Comparison of ENCODE assay signal across 16 cellular contexts in genomic region chr7:85392789-85393188, GRCh38.
DNase-seq lines count a peak whose midpoint lies in the region; ATAC-seq and TF ChIP-seq lines count a peak whose summit lies in the region.
"Had no signal": no experiment of that assay in that cellular context is flagged by ENCODE, and none has a peak within 500 bp of the region (broad histone marks: within the 10 kb centered on the region; RNA-seq: fewer than 3 reads in every experiment).

No MANE protein-coding gene starts in this region.

- no peaks in the 10 kb centered on the region for H3K36me3 Mint-ChIP-seq in activated CD4-positive, alpha-beta memory T cell treated with anti-CD3 and anti-CD28 coated beads for 36 hours
- H3K36me3 Mint-ChIP-seq: CD4-positive, CD25-positive, alpha-beta regulatory T cell had no signal

- no peaks in the 10 kb centered on the region for H3K4me1 Mint-ChIP-seq in activated CD4-positive, alpha-beta memory T cell treated with anti-CD3 and anti-CD28 coated beads for 36 hours (ENCODE audit: low read depth)
- H3K4me1 Mint-ChIP-seq: CD4-positive, CD25-positive, alpha-beta regulatory T cell had no signal

- CTCF ChIA-PET in PC-3 (lab: Charles Lee) = no interaction called here
- CTCF ChIA-PET in activated CD4-positive, alpha-beta memory T cell treated with anti-CD3 and anti-CD28 coated beads for 36 hours (lab: Charles Lee) = no interaction called here

- H3K9me3 ChIP-seq in PC-3 (ENCODE audit: low read length) (no peaks in the 10 kb centered on the region), mesenchymal stem cell (ENCODE audit: control insufficient read depth, low read length) (no peaks in the 10 kb centered on the region)
- H3K9me3 ChIP-seq: BLaER1 had no signal

- H4K91ac ChIP-seq in mesenchymal stem cell (ENCODE audit: low read length) = no peak overlapping the region

- 100% methylated on average over 1 of the region's 1 CpG for WGBS in mesenchymal stem cell

- no peak overlapping the region for H3K9ac ChIP-seq in PC-3 (ENCODE audit: low read length)
- no peak overlapping the region for H3K9ac ChIP-seq in mesenchymal stem cell (ENCODE audit: low read length)
- H3K9ac ChIP-seq: BLaER1 had no signal

- no peaks in the 10 kb centered on the region for H3K27me3 Mint-ChIP-seq in activated CD4-positive, alpha-beta memory T cell treated with anti-CD3 and anti-CD28 coated beads for 36 hours
- H3K27me3 Mint-ChIP-seq: CD4-positive, CD25-positive, alpha-beta regulatory T cell had no signal

- H3K23ac ChIP-seq in mesenchymal stem cell (ENCODE audit: low read length in 2 of 2) = no peak overlapping the region

- DNase-seq in NCI-H146 (lab: John Stamatoyannopoulos, UW) = peak; percentile 17
- DNase-seq in NCI-H146 treated with DMSO at 0.1 percent for 48 hours (lab: John Stamatoyannopoulos, UW; ENCODE audit: unreplicated experiment) = no peak
- DNase-seq in PC-3 = no peak
- no peak for DNase-seq in mesenchymal stem cell
- DNase-seq in activated CD4-positive, alpha-beta memory T cell treated with anti-CD3 and anti-CD28 coated beads for 36 hours = no peak
- no peak for DNase-seq in DMS 273 (lab: John Stamatoyannopoulos, UW; ENCODE audit: unreplicated experiment)
- DNase-seq: 8988T; AML-193; Calu3; CD4-positive, CD25-positive, alpha-beta regulatory T cell; DND-41; GDM1 had no signal

- no TSS peak for BruUV-seq in PC-3 (replicated peaks; lab: Mats Ljungman, UMichigan)

- POLR2A ChIA-PET in PC-3 (lab: Charles Lee; ENCODE audit: unreplicated experiment) = interaction anchor here (0.6 kb wide), 1 partner anchor 76 kb away, joined by 3 read pairs; no protein-coding TSS in a partner anchor
- POLR2A ChIA-PET in activated CD4-positive, alpha-beta memory T cell treated with anti-CD3 and anti-CD28 coated beads for 36 hours (lab: Charles Lee) = no interaction called here

- H4K8ac ChIP-seq in mesenchymal stem cell (ENCODE audit: low read length) = no peak overlapping the region

- H4K20me1 ChIP-seq in PC-3 (ENCODE audit: low read length) = no peaks in the 10 kb centered on the region
- H4K20me1 ChIP-seq: BLaER1 had no signal

- H3K27me3 ChIP-seq in PC-3 (ENCODE audit: low read length) (no peaks in the 10 kb centered on the region), mesenchymal stem cell (ENCODE audit: control insufficient read depth in 1 of 2, insufficient read depth in 1 of 2, low read length in 2 of 2) (no peaks in the 10 kb centered on the region)
- H3K27me3 ChIP-seq: BLaER1 had no signal

- no peak overlapping the region for H2BK5ac ChIP-seq in mesenchymal stem cell (ENCODE audit: low read depth, low read length, poor library complexity, severe bottlenecking)

- no peak overlapping the region for H2BK15ac ChIP-seq in mesenchymal stem cell (ENCODE audit: low read depth, poor library complexity, severe bottlenecking)

- H2BK120ac ChIP-seq in mesenchymal stem cell (ENCODE audit: low read depth, low read length) = no peak overlapping the region

- no peak overlapping the region for H3K4ac ChIP-seq in mesenchymal stem cell (ENCODE audit: low read depth in 1 of 2, low read length in 2 of 2)

- H3K27ac ChIP-seq in PC-3 (ENCODE audit: low read length) (no peak overlapping the region), mesenchymal stem cell (ENCODE audit: low read length, poor library complexity, severe bottlenecking) (no peak overlapping the region)
- H3K27ac ChIP-seq: BLaER1 had no signal

- H3K4me2 ChIP-seq in PC-3 (ENCODE audit: low read length) (no peak overlapping the region), mesenchymal stem cell (ENCODE audit: low read length, poor library complexity, severe bottlenecking) (no peak overlapping the region)
- H3K4me2 ChIP-seq: BLaER1 had no signal

- H3K79me2 ChIP-seq in PC-3 (ENCODE audit: low read length) = no peaks in the 10 kb centered on the region

- H2BK12ac ChIP-seq in mesenchymal stem cell (ENCODE audit: low read length in 2 of 2) = no peak overlapping the region

- H3F3A ChIP-seq in PC-3 (ENCODE audit: low read length, unreplicated experiment) = no peaks in the 10 kb centered on the region

- no peaks in the 10 kb centered on the region for H3K9me3 Mint-ChIP-seq in activated CD4-positive, alpha-beta memory T cell treated with anti-CD3 and anti-CD28 coated beads for 36 hours

- TF ChIP-seq CTCF in LNCAP (IDR thresholded peaks at IDR 0.05) (peak; percentile 45; the same call in 1 of the 2 replicates), PC-3 (conservative IDR thresholded peaks at IDR 0.05; ENCODE audit: low read depth, low read length) (no peak)

- no peak overlapping the region for H3K27ac Mint-ChIP-seq in activated CD4-positive, alpha-beta memory T cell treated with anti-CD3 and anti-CD28 coated beads for 36 hours
- H3K27ac Mint-ChIP-seq: CD4-positive, CD25-positive, alpha-beta regulatory T cell had no signal

- H3K9me2 ChIP-seq in PC-3 (replicated peaks; ENCODE audit: low read length) = no peaks in the 10 kb centered on the region

- H3K79me1 ChIP-seq in mesenchymal stem cell (replicated peaks; ENCODE audit: low read length, poor library complexity, severe bottlenecking) = no peaks in the 10 kb centered on the region

- no peaks in the 10 kb centered on the region for H3K4me1 ChIP-seq in PC-3 (ENCODE audit: insufficient read depth, low read length)
- H3K4me1 ChIP-seq in mesenchymal stem cell (ENCODE audit: control insufficient read depth, insufficient read depth, low read depth, low read length) = no peaks in the 10 kb centered on the region
- H3K4me1 ChIP-seq: BLaER1 had no signal

- H3K18ac ChIP-seq in mesenchymal stem cell (ENCODE audit: low read depth in 1 of 2, low read length in 2 of 2) = no peak overlapping the region

- 0 out of 2 replicates have a peak, but pooled peaks have one; percentile 27 for ATAC-seq in PC-3
- ATAC-seq: GM12878, HCT116 had no signal

- no peaks in the 10 kb centered on the region for H3K36me3 ChIP-seq in PC-3 (ENCODE audit: low read depth, low read length)
- no peaks in the 10 kb centered on the region for H3K36me3 ChIP-seq in mesenchymal stem cell (ENCODE audit: control insufficient read depth in 1 of 2, insufficient read depth in 2 of 2, low read depth in 1 of 2, low read length in 2 of 2)
- H3K36me3 ChIP-seq: BLaER1 had no signal

- H3K4me3 ChIP-seq in PC-3 (ENCODE audit: low read length) (no peak overlapping the region), mesenchymal stem cell (ENCODE audit: insufficient read depth in 1 of 2, low read depth in 1 of 2, low read length in 2 of 2) (no peak overlapping the region)
- H3K4me3 ChIP-seq: BLaER1, GM12878 had no signal

- no peak overlapping the region for H2AK5ac ChIP-seq in mesenchymal stem cell (ENCODE audit: low read length, severe bottlenecking)

- no peak overlapping the region for H3K4me3 Mint-ChIP-seq in activated CD4-positive, alpha-beta memory T cell treated with anti-CD3 and anti-CD28 coated beads for 36 hours
- H3K4me3 Mint-ChIP-seq: CD4-positive, CD25-positive, alpha-beta regulatory T cell had no signal

- no peak overlapping the region for H3K14ac ChIP-seq in mesenchymal stem cell (ENCODE audit: low read length in 2 of 2)

- H2AFZ ChIP-seq in PC-3 (ENCODE audit: low read length) = no peak overlapping the region
- H2AFZ ChIP-seq in mesenchymal stem cell (ENCODE audit: low read depth, low read length) = peak overlapping the region; percentile 23

- intact Hi-C loops in PC-3 (cut with micrococcal nuclease) = no loop called here
- intact Hi-C loops in activated CD4-positive, alpha-beta memory T cell treated with anti-CD3 and anti-CD28 coated beads for 36 hours (cut with micrococcal nuclease) = no loop called here
